In the genomic region with DNA sequence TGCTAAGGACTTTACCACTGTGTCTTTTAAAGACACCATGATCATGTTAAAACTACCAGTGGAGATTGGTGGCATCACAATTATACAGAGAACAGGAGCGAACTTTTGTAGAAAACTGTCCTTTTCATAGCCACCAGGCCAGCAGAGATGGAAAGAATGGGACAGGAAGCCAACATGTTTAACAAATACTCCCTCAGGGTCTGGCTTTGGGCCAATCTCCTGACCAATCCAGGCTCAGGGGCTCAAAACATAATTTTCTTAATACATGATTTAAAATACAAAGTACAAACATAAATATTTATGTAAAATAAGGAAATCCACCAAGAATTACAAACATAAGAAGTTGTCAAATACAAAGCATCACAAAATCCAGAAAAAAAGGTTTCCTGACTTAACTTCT, we compare ENCODE assay signal across 32 cellular contexts.
DNase-seq lines count a peak whose midpoint lies in the region; ATAC-seq and TF ChIP-seq lines count a peak whose summit lies in the region.
"Had no signal": no experiment of that assay in that cellular context is flagged by ENCODE, and none has a peak within 500 bp of the region (broad histone marks: within the 10 kb centered on the region; RNA-seq: fewer than 3 reads in every experiment).

No MANE protein-coding gene starts in this region.

- no peaks in the 10 kb centered on the region for H3K36me3 ChIP-seq in mesenchymal stem cell (ENCODE audit: control insufficient read depth in 1 of 2, insufficient read depth in 2 of 2, low read depth in 1 of 2, low read length in 2 of 2)
- H3K36me3 ChIP-seq: esophagus muscularis mucosa, left lung, pancreas, suprapubic skin, upper lobe of left lung had no signal

- H3K9ac ChIP-seq in mesenchymal stem cell (ENCODE audit: low read length) = no peak overlapping the region

- no peaks in the 10 kb centered on the region for H3K79me1 ChIP-seq in mesenchymal stem cell (replicated peaks; ENCODE audit: low read length, poor library complexity, severe bottlenecking)

- no peak overlapping the region for H3K18ac ChIP-seq in mesenchymal stem cell (ENCODE audit: low read depth in 1 of 2, low read length in 2 of 2)

- ATAC-seq in GM18498 (IDR thresholded peaks at IDR 0.05; ENCODE audit: unreplicated experiment) = no peak
- ATAC-seq: left lung, Panc1, pancreas had no signal

- no peak overlapping the region for H2AFZ ChIP-seq in mesenchymal stem cell (ENCODE audit: low read depth, low read length)

- TF ChIP-seq CTCF in epithelial cell of esophagus (IDR thresholded peaks at IDR 0.05; ENCODE audit: insufficient read depth, low read depth, low read length, missing control alignments) = no peak

- no peak overlapping the region for H4K8ac ChIP-seq in mesenchymal stem cell (ENCODE audit: low read length)

- H2AK5ac ChIP-seq in mesenchymal stem cell (ENCODE audit: low read length, severe bottlenecking) = no peak overlapping the region

- no peak overlapping the region for H3K4me2 ChIP-seq in mesenchymal stem cell (ENCODE audit: low read length, poor library complexity, severe bottlenecking)

- no peak overlapping the region for H2BK120ac ChIP-seq in mesenchymal stem cell (ENCODE audit: low read depth, low read length)

- H3K4ac ChIP-seq in mesenchymal stem cell (ENCODE audit: low read depth in 1 of 2, low read length in 2 of 2) = no peak overlapping the region

- in situ Hi-C loops in G401 (cut with HindIII; ENCODE audit: low sequenced_read_pairs) = no loop called here

- no peak overlapping the region for H3K23ac ChIP-seq in mesenchymal stem cell (ENCODE audit: low read length in 2 of 2)

- no peak overlapping the region for H3K27ac ChIP-seq in mesenchymal stem cell (ENCODE audit: low read length, poor library complexity, severe bottlenecking)
- H3K27ac ChIP-seq: esophagus muscularis mucosa, HL-60, left lung, pancreas, suprapubic skin, upper lobe of left lung had no signal

- no peak overlapping the region for H2BK15ac ChIP-seq in mesenchymal stem cell (ENCODE audit: low read depth, poor library complexity, severe bottlenecking)

- no peak overlapping the region for H2BK5ac ChIP-seq in mesenchymal stem cell (ENCODE audit: low read depth, low read length, poor library complexity, severe bottlenecking)

- peak; percentile 13 for DNase-seq in EL
- DNase-seq in RPMI7951 (ENCODE audit: low read depth) = peak; percentile 16
- DNase-seq in epithelial cell of esophagus (ENCODE audit: low read depth) = peak; percentile 16
- peak; percentile 0 for DNase-seq in mesenchymal stem cell
- DNase-seq in NCI-H1930 (lab: John Stamatoyannopoulos, UW) = no peak
- no peak for DNase-seq in G401 (ENCODE audit: low spot score)
- no peak for DNase-seq in activated T-cell treated with anti-CD3 and anti-CD28 coated beads for 4 hours
- DNase-seq: activated CD4-positive, alpha-beta T cell treated with anti-CD3 and anti-CD28 coated beads, Interleukin-2, amount 50 U/mL, for 1 hour; activated gamma-delta T cell treated with Interleukin-2 at 50 U/mL for 16 hours; activated naive CD8-positive, alpha-beta T cell treated with anti-CD3 and anti-CD28 coated beads, Interleukin-2, amount 10 ng/mL, durations not matched to agents 7 days and 5 days; activated T-cell treated with anti-CD3 and anti-CD28 coated beads, Interleukin-2, amount 50 U/mL, for 48 hours; Calu3; dermis blood vessel endothelial cell; DMS79; islet precursor cell; KBM-7; left lung; mesendoderm; NCI-H2107; NCI-H748 treated with DMSO at 0.1 percent for 48 hours; pancreas; retina; SHP77 treated with DMSO at 0.1 percent for 48 hours; small intestine; stimulated activated naive CD4-positive, alpha-beta T cell; T1000; upper lobe of left lung had no signal

- no peak overlapping the region for H2BK12ac ChIP-seq in mesenchymal stem cell (ENCODE audit: low read length in 2 of 2)

- H3K4me3 ChIP-seq in epithelial cell of esophagus (ENCODE audit: low read length) (no peak overlapping the region), mesenchymal stem cell (ENCODE audit: insufficient read depth in 1 of 2, low read depth in 1 of 2, low read length in 2 of 2) (no peak overlapping the region)
- H3K4me3 ChIP-seq: esophagus muscularis mucosa, left lung, pancreas, suprapubic skin, upper lobe of left lung had no signal

- peaks cover 12% of the 10 kb centered on the region for H3K9me3 ChIP-seq in mesenchymal stem cell (ENCODE audit: control insufficient read depth, low read length)
- H3K9me3 ChIP-seq: pancreas, suprapubic skin, upper lobe of left lung had no signal

- WGBS in mesenchymal stem cell = 85% methylated on average over 1 of the region's 1 CpG

- no peak overlapping the region for H4K91ac ChIP-seq in mesenchymal stem cell (ENCODE audit: low read length)

- no peaks in the 10 kb centered on the region for H3K4me1 ChIP-seq in mesenchymal stem cell (ENCODE audit: control insufficient read depth, insufficient read depth, low read depth, low read length)
- H3K4me1 ChIP-seq: esophagus muscularis mucosa, left lung, pancreas, suprapubic skin, upper lobe of left lung had no signal

- peaks cover 8 to 13% of the 10 kb centered on the region in 2 experiments for H3K27me3 ChIP-seq in mesenchymal stem cell (ENCODE audit: control insufficient read depth in 1 of 2, insufficient read depth in 1 of 2, low read length in 2 of 2)
- H3K27me3 ChIP-seq: esophagus muscularis mucosa, left lung, pancreas, upper lobe of left lung had no signal

- H3K14ac ChIP-seq in mesenchymal stem cell (ENCODE audit: low read length in 2 of 2) = no peak overlapping the region

Comparison
In these comparisons a context has a peak if more than half of its experiments do, and no peak if none do; other contexts are left out.
1. DNase-seq: peak in EL (single experiment), RPMI7951 (single experiment), epithelial cell of esophagus (single experiment) and mesenchymal stem cell (single experiment); none in NCI-H1930 (0 of 2), G401 (single experiment) and activated T-cell treated with anti-CD3 and anti-CD28 coated beads for 4 hours (single experiment).